Comparison of ENCODE assay signal across 8 cellular contexts in the genomic region with DNA sequence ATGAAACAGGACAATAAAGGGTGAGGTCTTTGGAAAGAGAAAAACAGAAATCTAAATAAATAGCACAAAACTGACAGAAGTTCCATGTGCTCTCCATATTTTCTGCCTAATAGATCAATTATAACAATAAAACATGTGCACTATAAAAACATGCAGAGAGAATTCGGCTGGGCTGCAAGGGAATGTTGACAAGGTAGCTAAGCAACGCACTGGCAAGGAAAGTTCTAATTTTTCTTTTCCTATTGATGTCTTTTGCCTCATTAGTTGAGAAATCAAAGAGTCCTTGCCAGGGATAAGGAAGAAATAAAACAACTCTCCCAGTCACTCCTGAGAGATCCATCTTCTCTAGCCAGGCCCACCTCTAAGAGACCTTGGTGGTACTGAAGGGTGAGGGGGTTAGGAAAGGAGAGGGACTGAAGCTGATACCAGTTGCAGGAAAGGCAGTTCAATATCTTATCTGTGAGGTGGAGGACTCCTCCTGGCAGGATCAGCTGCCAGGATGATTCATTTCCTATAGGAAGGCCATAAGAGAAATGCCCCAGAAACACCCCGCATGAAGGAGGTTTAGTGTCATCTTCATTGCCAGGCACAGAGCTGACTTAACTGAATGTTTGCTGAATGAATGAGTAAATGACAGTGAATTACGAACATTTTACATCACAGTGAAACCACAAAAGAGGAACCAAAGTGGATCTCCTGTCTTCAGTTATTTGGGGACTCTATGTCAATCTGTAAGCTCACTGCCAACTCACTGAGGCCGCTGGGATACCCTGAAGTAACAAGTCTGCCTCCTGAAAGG.
DNase-seq lines count a peak whose midpoint lies in the region; ATAC-seq and TF ChIP-seq lines count a peak whose summit lies in the region.

No MANE protein-coding gene starts in this region.

- intact Hi-C loops in CD14-positive monocyte (cut with micrococcal nuclease): loop anchor here (5.0 to 10.0 kb wide), 3 partner anchors 37 to 123 kb away; partner anchors contain the start of genes IFNK (in 1 of the 2) and MOB3B (in 1 of the 2)

- H3K4me1 Mint-ChIP-seq in CD14-positive monocyte (peaks cover 24% of the 10 kb centered on the region), brain (peaks cover 28% of the 10 kb centered on the region)
- H3K4me1 Mint-ChIP-seq in activated T-cell treated with anti-CD3 and anti-CD28 coated beads, Interleukin-2, amount 50 U/mL, for 24 hours (ENCODE audit: low read depth): peaks cover 14% of the 10 kb centered on the region

- peak overlapping the region; percentile 78 to 93 (median 89) for H3K27ac Mint-ChIP-seq in CD14-positive monocyte
- peak overlapping the region in 3 of 5 experiments; percentile 11 to 43 (median 36) for H3K27ac Mint-ChIP-seq in brain
- H3K27ac Mint-ChIP-seq in activated T-cell treated with anti-CD3 and anti-CD28 coated beads, Interleukin-2, amount 50 U/mL, for 24 hours: no peak overlapping the region

- H3K9me3 ChIP-seq in smooth muscle cell (replicated peaks; ENCODE audit: low read depth): no peaks in the 10 kb centered on the region

- ATAC-seq in HG03469 (IDR thresholded peaks at IDR 0.05; ENCODE audit: unreplicated experiment): peak; percentile 98

- H3K4me2 ChIP-seq in smooth muscle cell: no peak overlapping the region

- H3K27me3 ChIP-seq in smooth muscle cell (ENCODE audit: low read depth): no peaks in the 10 kb centered on the region

- DNase-seq in CD14-positive monocyte (ENCODE audit: low spot score) (peak; percentile 83), GM20000 (ENCODE audit: low spot score) (peak; percentile 15), smooth muscle cell (lab: John Stamatoyannopoulos, UW; ENCODE audit: unreplicated experiment) (no peak), DMS114 treated with DMSO at 0.1 percent for 48 hours (lab: John Stamatoyannopoulos, UW; ENCODE audit: unreplicated experiment) (no peak), NCI-H446 treated with DMSO at 0.1 percent for 48 hours (lab: John Stamatoyannopoulos, UW) (no peak)
- DNase-seq in activated T-cell treated with anti-CD3 and anti-CD28 coated beads, Interleukin-2, amount 50 U/mL, for 24 hours: no peak

- no peaks in the 10 kb centered on the region for H3F3A ChIP-seq in smooth muscle cell (ENCODE audit: low read depth)

- no peak overlapping the region for H3K9ac ChIP-seq in smooth muscle cell (ENCODE audit: low read depth)

- no peaks in the 10 kb centered on the region for H3K79me2 ChIP-seq in smooth muscle cell (ENCODE audit: low read depth)

- H3K4me3 Mint-ChIP-seq in CD14-positive monocyte (peak overlapping the region in 1 of 2 donors; percentile 6), brain (no peak overlapping the region)
- H3K4me3 Mint-ChIP-seq in activated T-cell treated with anti-CD3 and anti-CD28 coated beads, Interleukin-2, amount 50 U/mL, for 24 hours: no peak overlapping the region

- H4K20me1 ChIP-seq in smooth muscle cell (ENCODE audit: low read depth): no peaks in the 10 kb centered on the region

- no peaks in the 10 kb centered on the region for H3K4me1 ChIP-seq in smooth muscle cell (ENCODE audit: low read depth)

- no peak overlapping the region for H2AFZ ChIP-seq in smooth muscle cell (ENCODE audit: low read depth)

- TF ChIP-seq CTCF in CD14-positive monocyte (IDR thresholded peaks at IDR 0.05): no peak
- TF ChIP-seq CTCF in GM20000 (IDR thresholded peaks at IDR 0.05; ENCODE audit: extremely low read depth, missing control alignments): no peak
- no peak for TF ChIP-seq CTCF in brain (conservative IDR thresholded peaks at IDR 0.05)
- no peak for TF ChIP-seq CTCF in smooth muscle cell (IDR thresholded peaks at IDR 0.05; ENCODE audit: borderline replicate concordance, insufficient read depth, poor library complexity, severe bottlenecking)

- 69% methylated on average over 5 of the region's 5 CpGs for WGBS in smooth muscle cell (ENCODE audit: low lambda C conversion rate)

- H3K36me3 ChIP-seq in smooth muscle cell (ENCODE audit: low read depth): no peaks in the 10 kb centered on the region

- H3K27ac ChIP-seq in smooth muscle cell (ENCODE audit: low read depth): peak overlapping the region; percentile 28

- peaks cover 22 to 28% of the 10 kb centered on the region in 2 donors for H3K36me3 Mint-ChIP-seq in CD14-positive monocyte
- H3K36me3 Mint-ChIP-seq in brain: peaks cover 13% of the 10 kb centered on the region
- H3K36me3 Mint-ChIP-seq in activated T-cell treated with anti-CD3 and anti-CD28 coated beads, Interleukin-2, amount 50 U/mL, for 24 hours (ENCODE audit: low read depth): peaks cover 2% of the 10 kb centered on the region

- peaks cover 0 to 4% (median 2%) of the 10 kb centered on the region in 7 donors for H3K9me3 Mint-ChIP-seq in CD14-positive monocyte
- no peaks in the 10 kb centered on the region for H3K9me3 Mint-ChIP-seq in brain
- no peaks in the 10 kb centered on the region for H3K9me3 Mint-ChIP-seq in activated T-cell treated with anti-CD3 and anti-CD28 coated beads, Interleukin-2, amount 50 U/mL, for 24 hours

- H3K27me3 Mint-ChIP-seq in CD14-positive monocyte (ENCODE audit: low read depth in 3 of 3) (peaks cover 0 to 2% (median 2%) of the 10 kb centered on the region in 3 donors), brain (peaks cover 4% of the 10 kb centered on the region)
- H3K27me3 Mint-ChIP-seq in activated T-cell treated with anti-CD3 and anti-CD28 coated beads, Interleukin-2, amount 50 U/mL, for 24 hours: no peaks in the 10 kb centered on the region

- H3K4me3 ChIP-seq in smooth muscle cell: no peak overlapping the region

Comparison
In these comparisons a context has a peak if more than half of its experiments do, and no peak if none do; other contexts are left out.
1. DNase-seq: peak in CD14-positive monocyte (single experiment) and GM20000 (single experiment); none in smooth muscle cell (single experiment), activated T-cell treated with anti-CD3 and anti-CD28 coated beads, Interleukin-2, amount 50 U/mL, for 24 hours (single experiment), DMS114 treated with DMSO at 0.1 percent for 48 hours (single experiment) and NCI-H446 treated with DMSO at 0.1 percent for 48 hours (single experiment).